ENCODE assay signal across 11 cellular contexts in the genomic region with DNA sequence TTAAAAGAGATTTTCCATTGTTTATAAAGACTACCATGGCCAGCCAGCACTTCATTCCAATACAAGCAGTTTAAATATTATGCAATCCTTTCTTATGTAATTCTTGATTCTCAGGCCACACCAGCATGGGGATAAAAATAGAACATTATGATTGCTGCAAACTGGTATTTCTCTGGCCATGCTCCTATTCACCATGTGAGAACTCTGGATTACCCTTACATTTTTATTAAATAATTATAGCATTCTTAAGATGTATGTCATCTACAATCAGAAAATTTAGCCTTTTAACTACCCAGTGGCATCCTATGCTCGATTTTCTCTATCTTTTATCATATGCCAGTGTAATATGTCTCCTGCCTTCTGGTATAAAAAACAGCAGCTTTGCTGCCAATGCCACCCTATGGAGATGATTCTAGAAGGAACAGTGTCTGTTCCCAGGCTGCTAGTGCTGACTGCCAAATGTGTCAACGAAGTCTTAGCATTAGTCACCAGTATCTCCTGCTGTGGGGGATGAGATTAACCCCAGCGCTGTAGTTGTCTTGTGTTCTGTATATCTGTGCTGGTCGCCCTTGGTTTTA.
A peak's percentile ranks its signal among the peaks of the same experiment; 100 is the strongest.
DNase-seq lines count a peak whose midpoint lies in the region; ATAC-seq and TF ChIP-seq lines count a peak whose summit lies in the region.
"Had no signal": no experiment of that assay in that cellular context is flagged by ENCODE, and none has a peak within 500 bp of the region (broad histone marks: within the 10 kb centered on the region; RNA-seq: fewer than 3 reads in every experiment).

No MANE protein-coding gene starts in this region.

- no peak for TF ChIP-seq RAD21 in Ishikawa (IDR thresholded peaks at IDR 0.05; ENCODE audit: low read depth)

- DNase-seq in astrocyte of the hippocampus (ENCODE audit: low read depth, low spot score), result peak; percentile 75
- peak; percentile 37 for DNase-seq in iPS-NIHi11 (ENCODE audit: low spot score)
- DNase-seq in thoracic aorta (ENCODE audit: low spot score), result no peak
- no peak for DNase-seq in putamen (ENCODE audit: low spot score)
- DNase-seq in DMS153 treated with DMSO at 0.1 percent for 48 hours (lab: John Stamatoyannopoulos, UW; ENCODE audit: unreplicated experiment), result no peak
- DNase-seq: activated T-cell treated with anti-CD3 and anti-CD28 coated beads, Interleukin-2, amount 50 U/mL, for 24 hours; glutamatergic neuron had no signal

- no peak for TF ChIP-seq EP300 in Ishikawa (IDR thresholded peaks at IDR 0.05; ENCODE audit: borderline replicate concordance)

- no peaks in the 10 kb centered on the region for H3K9me3 ChIP-seq in thoracic aorta

- TF ChIP-seq CTCF in thoracic aorta (IDR thresholded peaks at IDR 0.05), result no peak

- H3K36me3 ChIP-seq in thoracic aorta, result no peaks in the 10 kb centered on the region

- H3K27me3 ChIP-seq in thoracic aorta (replicated peaks; ENCODE audit: insufficient read depth), result no peaks in the 10 kb centered on the region

- H3K4me1 ChIP-seq in thoracic aorta (ENCODE audit: control insufficient read depth in 1 of 2, low read depth in 2 of 2), result peaks cover 13 to 14% of the 10 kb centered on the region in 2 donors

- no peak overlapping the region for H3K4me3 ChIP-seq in thoracic aorta

- peak overlapping the region; percentile 65 to 75 for H3K27ac ChIP-seq in thoracic aorta

- ATAC-seq in thoracic aorta (ENCODE audit: insufficient number of reproducible peaks, low FRiP score, low read depth), result peak; percentile 91
- no peak for ATAC-seq in HG02981 (IDR thresholded peaks at IDR 0.05; ENCODE audit: unreplicated experiment)
- ATAC-seq in GM21381 (IDR thresholded peaks at IDR 0.05; ENCODE audit: unreplicated experiment), result no peak
- ATAC-seq: Panc1 had no signal

TF ChIP-seq in Ishikawa, 13 proteins besides CTCF, POLR2A, EP300 and RAD21:
- TF ChIP-seq MAX (IDR thresholded peaks at IDR 0.05), result no peak
- TF ChIP-seq CEBPB (IDR thresholded peaks at IDR 0.05), result peak; percentile 69; the same call in 1 of the 2 replicates

Comparison
In these comparisons a context has a peak if more than half of its experiments do, and no peak if none do; other contexts are left out.
1. DNase-seq: peak in astrocyte of the hippocampus (single experiment) and iPS-NIHi11 (single experiment); none in thoracic aorta (single experiment), putamen (single experiment) and DMS153 treated with DMSO at 0.1 percent for 48 hours (single experiment).